In the genomic region with DNA sequence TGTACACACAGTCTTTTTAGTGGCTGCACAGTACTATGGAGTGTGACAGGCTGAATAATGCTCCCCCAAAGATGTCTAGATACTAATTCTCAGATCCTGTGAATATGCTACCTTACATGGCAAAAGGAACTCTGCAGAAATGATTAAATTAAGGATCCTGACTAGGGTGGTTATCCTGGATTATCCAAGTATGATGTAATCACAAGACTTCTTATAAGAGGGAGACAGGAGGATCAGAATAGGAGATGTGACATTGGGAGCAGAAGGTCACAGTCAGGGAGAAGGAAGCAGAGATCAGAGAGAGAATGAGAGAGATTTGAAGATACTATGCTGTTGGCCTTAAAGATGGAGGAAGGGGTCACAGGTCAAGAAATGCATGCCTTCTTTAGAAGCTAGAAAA, we compare ENCODE assay signal across 2 cellular contexts.
TF ChIP-seq lines count a peak whose summit lies in the region.

No MANE protein-coding gene starts in this region.

TF ChIP-seq in HepG2, 621 proteins besides CTCF, POLR2A, EP300 and RAD21:
- TF ChIP-seq ZFP90 (CRISPR knock-in tag; IDR thresholded peaks at IDR 0.05; ENCODE audit: borderline replicate concordance) = no peak
- no peak for TF ChIP-seq CC2D1A (CRISPR knock-in tag; IDR thresholded peaks at IDR 0.05)
- TF ChIP-seq RXRB (CRISPR knock-in tag; IDR thresholded peaks at IDR 0.05; ENCODE audit: borderline replicate concordance) = no peak
- 0 out of 2 replicates have a peak, but pooled peaks have one; percentile 24 for TF ChIP-seq ATF7 (IDR thresholded peaks at IDR 0.05)
- no peak for TF ChIP-seq ATF7 (CRISPR knock-in tag; IDR thresholded peaks at IDR 0.05)
- no peak for TF ChIP-seq ZNF775 (CRISPR knock-in tag; IDR thresholded peaks at IDR 0.05; ENCODE audit: borderline replicate concordance)

TF ChIP-seq in IMR-90, 13 proteins besides CTCF, POLR2A, EP300 and RAD21:
- peak; percentile 54; the same call in 1 of the 2 replicates for TF ChIP-seq CEBPB (IDR thresholded peaks at IDR 0.05; ENCODE audit: low read depth, low read length)
- TF ChIP-seq BHLHE40 (IDR thresholded peaks at IDR 0.05; ENCODE audit: low read depth, low read length) = no peak
